22 cellular contexts compared by ENCODE assay signal in the genomic region with DNA sequence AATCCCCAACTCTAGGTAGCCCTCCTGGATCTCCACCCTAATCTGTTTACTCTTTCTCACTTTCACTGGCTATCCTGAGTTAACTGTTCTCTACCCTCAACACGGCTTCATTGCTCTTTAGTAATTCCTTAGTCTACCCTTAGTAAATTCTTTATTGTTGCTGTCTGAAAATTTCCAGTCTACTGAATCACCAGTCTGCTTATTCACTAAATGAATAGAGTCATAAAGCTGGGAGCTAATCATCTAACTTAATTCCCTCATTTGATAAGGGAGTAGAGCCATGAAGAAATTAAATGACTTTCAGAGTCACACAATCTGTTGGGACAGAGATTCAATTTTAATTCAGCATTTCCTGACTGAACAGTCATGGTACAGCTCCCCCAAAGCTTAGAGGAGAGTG. TPM values are rescaled to one million over a fixed set of nuclear protein-coding genes. Genes with fewer than 3 reads are reported as not detected.
DNase-seq lines count a peak whose midpoint lies in the region; ATAC-seq, FAIRE-seq and TF ChIP-seq lines count a peak whose summit lies in the region.
"Had no signal": no experiment of that assay in that cellular context is flagged by ENCODE, and none has a peak within 500 bp of the region (broad histone marks: within the 10 kb centered on the region; RNA-seq: fewer than 3 reads in every experiment).

No MANE protein-coding gene starts in this region.

- no peak for TF ChIP-seq RAD21 in HepG2 (CRISPR knock-in tag; IDR thresholded peaks at IDR 0.05)

- WGBS in HepG2 (ENCODE audit: low lambda C conversion rate): 88% methylated on average over 1 of the region's 1 CpG
- 61% methylated on average over 1 of the region's 1 CpG for WGBS in right lobe of liver (ENCODE audit: insufficient coverage, low coverage, low lambda C conversion rate, missing lambda C conversion rate)

- CTCF ChIA-PET in HepG2 (lab: Yijun Ruan, JAX; ENCODE audit: low intra/inter-chr PET ratio, low total read pairs): no interaction called here

- no peak overlapping the region for H3K4me3 ChIP-seq in HepG2 (replicated peaks in 1 of 3; ENCODE audit: insufficient read depth in 1 of 3, low read depth in 2 of 3, low read length in 3 of 3)
- H3K4me3 ChIP-seq in right lobe of liver: no peak overlapping the region
- H3K4me3 ChIP-seq: SJSA1 had no signal

- TF ChIP-seq EP300 in HepG2 (IDR thresholded peaks at IDR 0.05; ENCODE audit: low read depth in 2 of 2, low read length in 2 of 2) (no peak), HepG2 (CRISPR knock-in tag; IDR thresholded peaks at IDR 0.05; ENCODE audit: borderline replicate concordance) (no peak)

- H3K27ac ChIP-seq in HepG2 (ENCODE audit: extremely low read length, insufficient read depth, low read length) (no peak overlapping the region), right lobe of liver (no peak overlapping the region)
- H3K27ac ChIP-seq: C4-2B, KMS-11, SJSA1 had no signal

- BruUV-seq in HepG2 (replicated peaks; lab: Mats Ljungman, UMichigan): no TSS peak

- TF ChIP-seq CTCF in HepG2 (CRISPR knock-in tag; IDR thresholded peaks at IDR 0.05) (no peak), right lobe of liver (IDR thresholded peaks at IDR 0.05) (no peak), osteocyte (IDR thresholded peaks at IDR 0.05) (no peak)

- in situ Hi-C loops in HepG2 (cut with HindIII; ENCODE audit: extremely low pct_ligation_motif_present, low pct_unique_long_range_greater_than_20kb): no loop called here

- no peak for FAIRE-seq in HepG2 (lab: Jason Lieb, UNC)

- peaks cover 14% of the 10 kb centered on the region for H3K36me3 Mint-ChIP-seq in osteocyte (ENCODE audit: unreplicated experiment)

- no peak overlapping the region for H3K9ac ChIP-seq in HepG2 (ENCODE audit: insufficient read depth, low read depth, low read length)
- H3K9ac ChIP-seq: KMS-11 had no signal

- H3K4me2 ChIP-seq in HepG2 (ENCODE audit: low read depth, low read length): no peak overlapping the region
- H3K4me2 ChIP-seq: KMS-11 had no signal

- DNase-seq in HepG2 (ENCODE audit: low spot score): no peak
- no peak for DNase-seq in right lobe of liver
- peak; percentile 31 for DNase-seq in astrocyte of the hippocampus (ENCODE audit: low read depth, low spot score)
- DNase-seq in osteocyte (ENCODE audit: extremely low spot score, unreplicated experiment): no peak
- DNase-seq in NCI-H2196 (lab: John Stamatoyannopoulos, UW; ENCODE audit: unreplicated experiment): no peak
- DNase-seq in DMS53 (lab: John Stamatoyannopoulos, UW): no peak
- DNase-seq: Calu3; CD8-positive, alpha-beta memory T cell; EL; GF-D8; H9; NCI-H1105 treated with DMSO at 0.1 percent for 48 hours; NCI-H1694; NCI-H2081; NCI-H2171; NCI-H524 treated with DMSO at 0.1 percent for 48 hours had no signal

- H3K27ac Mint-ChIP-seq in osteocyte (ENCODE audit: unreplicated experiment): peak overlapping the region; percentile 13
- H3K27ac Mint-ChIP-seq: CD8-positive, alpha-beta memory T cell had no signal

- ATAC-seq in HepG2 (no peak), right lobe of liver (no peak), GM21529 (IDR thresholded peaks at IDR 0.05; ENCODE audit: unreplicated experiment) (no peak), GM18502 (IDR thresholded peaks at IDR 0.05; ENCODE audit: poor library complexity, unreplicated experiment) (no peak)
- ATAC-seq: Right ventricle myocardium inferior had no signal

- POLR2A ChIA-PET in HepG2 (lab: Yijun Ruan, JAX): interaction anchor here (0.6 kb wide), 1 partner anchor 26 kb away, joined by 3 read pairs; no protein-coding TSS in a partner anchor

- H3K27me3 ChIP-seq in HepG2 (ENCODE audit: control insufficient read depth in 1 of 2, insufficient read depth in 2 of 2, low read length in 2 of 2) (no peaks in the 10 kb centered on the region), right lobe of liver (no peaks in the 10 kb centered on the region)
- H3K27me3 ChIP-seq: SJSA1 had no signal

- peaks cover 13% of the 10 kb centered on the region for H3K9me3 Mint-ChIP-seq in osteocyte (ENCODE audit: unreplicated experiment)

- H3K9me3 ChIP-seq in HepG2 (ENCODE audit: low read length) (peaks cover 5% of the 10 kb centered on the region; the same call in 1 of the 2 replicates), right lobe of liver (no peaks in the 10 kb centered on the region)
- H3K9me3 ChIP-seq: SJSA1 had no signal

- H3K36me3 ChIP-seq in HepG2 (replicated peaks in 1 of 2; ENCODE audit: control insufficient read depth in 1 of 2, insufficient read depth in 2 of 2, low read length in 2 of 2) (peaks cover 0 to 16% of the 10 kb centered on the region in 2 experiments; a peak in 3 of 5 replicates), right lobe of liver (no peaks in the 10 kb centered on the region)

- intact Hi-C loops in HepG2 (cut with micrococcal nuclease; ENCODE audit: unreplicated experiment): no loop called here
- intact Hi-C loops in right lobe of liver (cut with DNase I): no loop called here

- no peaks in the 10 kb centered on the region for H4K20me1 ChIP-seq in HepG2 (ENCODE audit: insufficient read depth, low read length)

- H3K4me3 Mint-ChIP-seq in osteocyte (ENCODE audit: unreplicated experiment): no peak overlapping the region
- H3K4me3 Mint-ChIP-seq: CD8-positive, alpha-beta memory T cell; H9 had no signal

- no peaks in the 10 kb centered on the region for H3K27me3 Mint-ChIP-seq in osteocyte (ENCODE audit: unreplicated experiment)
- H3K27me3 Mint-ChIP-seq: CD8-positive, alpha-beta memory T cell had no signal

- H3K79me2 ChIP-seq in HepG2 (ENCODE audit: insufficient read depth, low read length): no peaks in the 10 kb centered on the region

- peaks cover 12% of the 10 kb centered on the region for H3K4me1 Mint-ChIP-seq in osteocyte (ENCODE audit: unreplicated experiment)
- H3K4me1 Mint-ChIP-seq: CD8-positive, alpha-beta memory T cell; H9 had no signal

- H2AFZ ChIP-seq in HepG2 (ENCODE audit: low read length): no peak overlapping the region

- TF ChIP-seq POLR2A in HepG2 (IDR thresholded peaks at IDR 0.05; ENCODE audit: insufficient read depth in 1 of 2, low read depth in 2 of 2, low read length in 2 of 2) (no peak), right lobe of liver (IDR thresholded peaks at IDR 0.05) (no peak)

- H3K4me1 ChIP-seq in HepG2 (ENCODE audit: insufficient read depth, low read length): no peaks in the 10 kb centered on the region
- no peaks in the 10 kb centered on the region for H3K4me1 ChIP-seq in right lobe of liver
- H3K4me1 ChIP-seq: SJSA1 had no signal

RNA-seq across cellular contexts. Expression of a gene that starts 36.5 kb away (rescaled TPM):
- total RNA-seq in HepG2 (2016; rRNA removed; fragmentation: Illumina TruSeq; extraction: Trizol) (45.0 and 51.7 TPM in 2 replicates), right lobe of liver (10 to 100 TPM in 2 of 6 experiments, 1 to 10 TPM in 4; 2.9 to 17.3 (median 5.8) TPM), osteocyte (15.9 and 17.6 TPM in 2 replicates)
- total RNA-seq in HepG2 (2016; cell fraction: cytosol; rRNA removed; fragmentation: Illumina TruSeq; extraction: Trizol; ENCODE audit: low read depth): 11.6 and 14.0 TPM in 2 replicates
- total RNA-seq in HepG2 (2016; cell fraction: insoluble cytoplasmic fraction; rRNA removed; fragmentation: Illumina TruSeq; extraction: Trizol): 45.7 and 59.8 TPM in 2 replicates
- 25.6 and 27.0 TPM in 2 replicates for total RNA-seq in HepG2 (2016; cell fraction: membrane; rRNA removed; fragmentation: Illumina TruSeq; extraction: Trizol)
- total RNA-seq in HepG2 (2016; cell fraction: nucleus; rRNA removed; fragmentation: Illumina TruSeq; extraction: Trizol): 21.7 and 27.0 TPM in 2 replicates
- 10.0 and 16.8 TPM in 2 replicates for polyA plus RNA-seq in HepG2 (2011; rRNA removed)
- 16.1 and 23.0 TPM in 2 replicates for polyA plus RNA-seq in HepG2 (2011; cell fraction: cytosol; rRNA removed)
- 6.9 and 7.4 TPM in 2 replicates for polyA plus RNA-seq in HepG2 (2011; cell fraction: nucleus; rRNA removed)
- polyA plus RNA-seq in HepG2 (2012): 17.1 and 21.3 TPM in 2 replicates
- polyA plus RNA-seq in HepG2 (2016; cell fraction: cytosol; fragmentation: Illumina TruSeq; extraction: Trizol; ENCODE audit: low read depth): 10.2 and 11.1 TPM in 2 replicates
- polyA plus RNA-seq in HepG2 (2016; cell fraction: insoluble cytoplasmic fraction; fragmentation: Illumina TruSeq; extraction: Trizol; ENCODE audit: low read depth): 58.2 and 68.3 TPM in 2 replicates
- 21.0 and 21.8 TPM in 2 replicates for polyA plus RNA-seq in HepG2 (2016; cell fraction: membrane; fragmentation: Illumina TruSeq; extraction: Trizol; ENCODE audit: low read depth)
- polyA plus RNA-seq in HepG2 (2016; cell fraction: nucleus; fragmentation: Illumina TruSeq; extraction: Trizol; ENCODE audit: insufficient read depth, low read depth): 28.6 and 30.9 TPM in 2 replicates
- 7.0 and 10.3 TPM in 2 replicates for polyA minus RNA-seq in HepG2 (2011; rRNA and poly(A)+ RNA removed; ENCODE audit: low replicate concordance)
- polyA minus RNA-seq in HepG2 (2011; cell fraction: cytosol; rRNA and poly(A)+ RNA removed): 10.5 and 11.3 TPM in 2 replicates
- 16.4 and 19.7 TPM in 2 replicates for polyA minus RNA-seq in HepG2 (2011; cell fraction: nucleus; rRNA and poly(A)+ RNA removed)

RNA-seq across cellular contexts. Expression of a gene that starts 47.9 kb away (rescaled TPM):
- total RNA-seq in HepG2 (2016; rRNA removed; fragmentation: Illumina TruSeq; extraction: Trizol): 1,312 and 2,054 TPM in 2 replicates
- total RNA-seq in HepG2 (2016; cell fraction: cytosol; rRNA removed; fragmentation: Illumina TruSeq; extraction: Trizol; ENCODE audit: low read depth): 154 and 157 TPM in 2 replicates
- 1,332 and 2,132 TPM in 2 replicates for total RNA-seq in HepG2 (2016; cell fraction: insoluble cytoplasmic fraction; rRNA removed; fragmentation: Illumina TruSeq; extraction: Trizol)
- total RNA-seq in HepG2 (2016; cell fraction: membrane; rRNA removed; fragmentation: Illumina TruSeq; extraction: Trizol): 312 and 354 TPM in 2 replicates
- total RNA-seq in HepG2 (2016; cell fraction: nucleus; rRNA removed; fragmentation: Illumina TruSeq; extraction: Trizol): 1,314 and 1,505 TPM in 2 replicates
- polyA plus RNA-seq in HepG2 (2011; rRNA removed): 1,560 and 1,788 TPM in 2 replicates
- 1,336 TPM in 2 replicates for polyA plus RNA-seq in HepG2 (2011; cell fraction: cytosol; rRNA removed)
- 253 and 317 TPM in 2 replicates for polyA plus RNA-seq in HepG2 (2011; cell fraction: nucleus; rRNA removed)
- 2,246 and 4,153 TPM in 2 replicates for polyA plus RNA-seq in HepG2 (2012)
- polyA plus RNA-seq in HepG2 (2016; cell fraction: cytosol; fragmentation: Illumina TruSeq; extraction: Trizol; ENCODE audit: low read depth): 159 and 162 TPM in 2 replicates
- polyA plus RNA-seq in HepG2 (2016; cell fraction: insoluble cytoplasmic fraction; fragmentation: Illumina TruSeq; extraction: Trizol; ENCODE audit: low read depth): 1,264 and 1,284 TPM in 2 replicates
- 279 and 297 TPM in 2 replicates for polyA plus RNA-seq in HepG2 (2016; cell fraction: membrane; fragmentation: Illumina TruSeq; extraction: Trizol; ENCODE audit: low read depth)
- polyA plus RNA-seq in HepG2 (2016; cell fraction: nucleus; fragmentation: Illumina TruSeq; extraction: Trizol; ENCODE audit: insufficient read depth, low read depth): 2,068 and 2,203 TPM in 2 replicates
- polyA minus RNA-seq in HepG2 (2011; rRNA and poly(A)+ RNA removed; ENCODE audit: low replicate concordance): 0.80 and 1,221 TPM in 2 replicates
- polyA minus RNA-seq in HepG2 (2011; cell fraction: cytosol; rRNA and poly(A)+ RNA removed): 3,146 and 3,201 TPM in 2 replicates
- polyA minus RNA-seq in HepG2 (2011; cell fraction: nucleus; rRNA and poly(A)+ RNA removed): 420 and 665 TPM in 2 replicates
- 10 to 100 TPM in 5 of 6 experiments, 1 to 10 TPM in 1; 3.5 to 69.9 (median 18.8) TPM for total RNA-seq in right lobe of liver
- total RNA-seq in osteocyte: 0.21 TPM in 1 of 2 replicates, not detected in the other
- total RNA-seq: H9, SJSA1 had no signal
- polyA plus RNA-seq: CD8-positive, alpha-beta memory T cell had no signal
